ENCODE assay signal across 8 cellular contexts in the genomic region with DNA sequence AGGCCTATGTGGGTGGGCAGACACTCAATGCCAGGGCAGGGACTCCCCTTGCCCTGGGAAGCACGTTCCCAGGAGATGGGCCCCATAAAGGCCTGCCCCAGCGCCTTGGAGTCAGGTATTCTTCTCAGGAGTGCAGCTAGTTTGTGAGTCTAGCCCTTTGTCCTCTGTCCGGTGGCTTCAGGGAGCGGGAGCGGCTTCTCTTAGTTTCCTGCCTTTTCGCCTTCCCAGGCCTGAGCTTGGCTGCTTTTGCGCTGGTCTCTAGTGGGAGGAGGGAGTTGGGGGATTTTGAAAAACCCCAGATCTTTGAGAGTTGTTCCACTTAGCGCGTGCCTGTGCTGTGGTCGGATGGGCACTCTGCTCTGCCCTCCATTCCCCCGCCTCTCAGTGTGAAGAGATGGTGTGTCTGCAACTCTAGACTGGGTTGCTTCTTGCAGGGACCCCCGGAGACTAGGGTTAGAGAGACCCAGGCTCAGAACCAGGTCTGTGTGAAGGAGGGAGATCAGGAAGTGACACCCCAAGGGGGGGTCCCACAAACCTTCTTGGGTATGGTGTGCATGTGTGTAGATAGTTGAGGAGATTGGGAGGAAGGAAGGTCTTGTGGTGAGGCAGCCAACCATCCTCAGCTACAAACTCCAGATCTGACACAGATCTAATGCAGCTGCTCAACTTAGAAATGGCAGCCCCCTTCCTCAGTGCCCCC. TPM values are rescaled to one million over a fixed set of nuclear protein-coding genes. Genes with fewer than 3 reads are reported as not detected.
A peak's percentile ranks its signal among the peaks of the same experiment; 100 is the strongest.
DNase-seq lines count a peak whose midpoint lies in the region; ATAC-seq and TF ChIP-seq lines count a peak whose summit lies in the region.

No MANE protein-coding gene starts in this region.

- peaks cover 12 to 69% (median 59%) of the 10 kb centered on the region in 12 donors for H3K4me1 ChIP-seq in heart left ventricle

- H3K4me1 Mint-ChIP-seq in activated T-helper 2 cell treated with anti-CD3 and anti-CD28 coated beads, Interferon-gamma antibody, Interleukin-2, Interleukin-4, amounts not matched to agents 10 μg/mL and 5 μg/mL and 100 μg/mL, durations not matched to agents 14 hours and 24 hours and 36 hours (ENCODE audit: low read depth), result peaks cover 72% of the 10 kb centered on the region

- no peak for TF ChIP-seq CTCF in heart left ventricle (IDR thresholded peaks at IDR 0.05)
- no peak for TF ChIP-seq CTCF in retinal pigment epithelial cell (conservative IDR thresholded peaks at IDR 0.05; ENCODE audit: low read depth, low read length)

- peaks cover 31% of the 10 kb centered on the region for H3K36me3 Mint-ChIP-seq in activated T-helper 2 cell treated with anti-CD3 and anti-CD28 coated beads, Interferon-gamma antibody, Interleukin-2, Interleukin-4, amounts not matched to agents 10 μg/mL and 5 μg/mL and 100 μg/mL, durations not matched to agents 14 hours and 24 hours and 36 hours (ENCODE audit: low read depth)

- peak overlapping the region; percentile 82 for H3K27ac Mint-ChIP-seq in activated T-helper 2 cell treated with anti-CD3 and anti-CD28 coated beads, Interferon-gamma antibody, Interleukin-2, Interleukin-4, amounts not matched to agents 10 μg/mL and 5 μg/mL and 100 μg/mL, durations not matched to agents 14 hours and 24 hours and 36 hours

- TF ChIP-seq POLR2A in heart left ventricle (IDR thresholded peaks at IDR 0.05), result no peak

- peak overlapping the region; percentile 88 for H3K4me3 Mint-ChIP-seq in activated T-helper 2 cell treated with anti-CD3 and anti-CD28 coated beads, Interferon-gamma antibody, Interleukin-2, Interleukin-4, amounts not matched to agents 10 μg/mL and 5 μg/mL and 100 μg/mL, durations not matched to agents 14 hours and 24 hours and 36 hours (ENCODE audit: low read depth)

- H3K9me3 ChIP-seq in heart left ventricle, result no peaks in the 10 kb centered on the region

- peak overlapping the region; percentile 89 to 100 (median 98) for H3K27ac ChIP-seq in heart left ventricle

- 11 to 15% (median 13%) methylated on average over 8 to 12 of the region's 12 CpGs for WGBS in heart left ventricle, 4 donors

- no peaks in the 10 kb centered on the region for H3K27me3 Mint-ChIP-seq in activated T-helper 2 cell treated with anti-CD3 and anti-CD28 coated beads, Interferon-gamma antibody, Interleukin-2, Interleukin-4, amounts not matched to agents 10 μg/mL and 5 μg/mL and 100 μg/mL, durations not matched to agents 14 hours and 24 hours and 36 hours (ENCODE audit: low read depth)

- peaks cover 0 to 4% (median 0%) of the 10 kb centered on the region in 9 donors for H3K27me3 ChIP-seq in heart left ventricle

- ATAC-seq in heart left ventricle (no peak), GM21526 (IDR thresholded peaks at IDR 0.05; ENCODE audit: low FRiP score, unreplicated experiment) (no peak)

- H3K36me3 ChIP-seq in heart left ventricle, result no peaks in the 10 kb centered on the region

- no peaks in the 10 kb centered on the region for H3K9me3 Mint-ChIP-seq in activated T-helper 2 cell treated with anti-CD3 and anti-CD28 coated beads, Interferon-gamma antibody, Interleukin-2, Interleukin-4, amounts not matched to agents 10 μg/mL and 5 μg/mL and 100 μg/mL, durations not matched to agents 14 hours and 24 hours and 36 hours

- peak; percentile 27 for DNase-seq in stimulated activated CD4-positive, alpha-beta T cell treated with anti-CD3 and anti-CD28 coated beads, Interleukin-1b, Interleukin-23, amount 100 ng/mL, for 48 hours
- DNase-seq in stimulated activated CD4-positive, alpha-beta T cell treated with anti-CD3 and anti-CD28 coated beads, Interleukin-4, amount 100 ng/mL, for 4 hours, result no peak
- peak; percentile 42 for DNase-seq in activated T-helper 2 cell treated with anti-CD3 and anti-CD28 coated beads, Interferon-gamma antibody, Interleukin-2, Interleukin-4, amounts not matched to agents 10 μg/mL and 5 μg/mL and 100 μg/mL, durations not matched to agents 14 hours and 24 hours and 36 hours (ENCODE audit: low spot score)
- peak in 1 of 5 donors; percentile 36 for DNase-seq in heart left ventricle
- DNase-seq in retinal pigment epithelial cell (ENCODE audit: low read depth), result no peak
- DNase-seq in occipital lobe (lab: John Stamatoyannopoulos, UW), result no peak
- DNase-seq in medulla oblongata (ENCODE audit: extremely low spot score), result no peak

- intact Hi-C loops in activated T-helper 2 cell treated with anti-CD3 and anti-CD28 coated beads, Interferon-gamma antibody, Interleukin-2, Interleukin-4, amounts not matched to agents 10 μg/mL and 5 μg/mL and 100 μg/mL, durations not matched to agents 14 hours and 24 hours and 36 hours (cut with micrococcal nuclease), result loop anchor here (1.0 to 10.0 kb wide), 5 partner anchors 19 to 556 kb away; no protein-coding TSS in a partner anchor
- intact Hi-C loops in heart left ventricle (cut with DNase I), result loop anchor here in 6 of 10 donors (5.0 to 10.0 kb wide), 9 partner anchors 34 to 554 kb away; partner anchors contain the start of gene ZHX3 (in 1 of the 6)

- peak overlapping the region; percentile 56 to 100 (median 94) for H3K4me3 ChIP-seq in heart left ventricle
- H3K4me3 ChIP-seq in retinal pigment epithelial cell (ENCODE audit: low read length), result peak overlapping the region; percentile 75

RNA-seq across cellular contexts. Expression of gene PLCG1, which starts 1.3 kb away (rescaled TPM):
- total RNA-seq in activated T-helper 2 cell treated with anti-CD3 and anti-CD28 coated beads, Interferon-gamma antibody, Interleukin-2, Interleukin-4, amounts not matched to agents 10 μg/mL and 5 μg/mL and 100 μg/mL, durations not matched to agents 14 hours and 24 hours and 36 hours, result 174 and 187 TPM in 2 replicates
- 10 to 100 TPM; 32.5 to 72.2 (median 55.9) TPM for total RNA-seq in heart left ventricle
- 10 to 100 TPM; 37.9 to 44.9 TPM for polyA plus RNA-seq in heart left ventricle
- 92.2 TPM for total RNA-seq in occipital lobe

Comparison
In these comparisons a context has a peak if more than half of its experiments do, and no peak if none do; other contexts are left out.
1. DNase-seq: peak in stimulated activated CD4-positive, alpha-beta T cell treated with anti-CD3 and anti-CD28 coated beads, Interleukin-1b, Interleukin-23, amount 100 ng/mL, for 48 hours (single experiment) and activated T-helper 2 cell treated with anti-CD3 and anti-CD28 coated beads, Interferon-gamma antibody, Interleukin-2, Interleukin-4, amounts not matched to agents 10 μg/mL and 5 μg/mL and 100 μg/mL, durations not matched to agents 14 hours and 24 hours and 36 hours (single experiment); none in stimulated activated CD4-positive, alpha-beta T cell treated with anti-CD3 and anti-CD28 coated beads, Interleukin-4, amount 100 ng/mL, for 4 hours (0 of 2), retinal pigment epithelial cell (single experiment), occipital lobe (single experiment) and medulla oblongata (single experiment).